In the genomic region with DNA sequence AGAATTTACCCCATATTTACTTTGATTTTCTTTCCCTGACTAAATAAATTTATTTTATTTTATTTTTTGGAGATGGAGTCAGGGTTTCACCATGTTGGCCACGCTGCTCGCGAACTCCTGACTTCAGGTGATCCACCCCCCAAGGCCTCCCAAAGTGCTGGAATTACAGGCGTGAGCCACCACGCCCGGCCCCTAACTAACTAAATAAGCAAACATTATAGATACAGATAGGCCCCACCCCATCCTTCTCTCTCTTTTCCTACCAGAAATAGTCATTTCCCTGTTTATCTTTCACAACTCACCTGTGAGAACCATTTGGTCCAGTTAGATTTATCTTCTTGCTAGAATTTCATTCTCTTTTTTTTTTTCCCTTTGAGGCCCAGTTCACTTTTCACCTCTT, we compare ENCODE assay signal across 24 cellular contexts.
"Had no signal": no experiment of that assay in that cellular context is flagged by ENCODE, and none has a peak within 500 bp of the region (broad histone marks: within the 10 kb centered on the region; RNA-seq: fewer than 3 reads in every experiment).

No MANE protein-coding gene starts in this region.

- H3K4me1 ChIP-seq: colonic mucosa, esophagus squamous epithelium, foreskin keratinocyte, gastroesophageal sphincter had no signal

- DNase-seq: colonic mucosa; cortex of kidney; dermis blood vessel endothelial cell; dorsolateral prefrontal cortex; effector CD4-positive, alpha-beta T cell; effector CD8-positive, alpha-beta T cell; effector memory CD4-positive, alpha-beta T cell; effector memory CD8-positive, alpha-beta T cell; endodermal cell; erythroblast; esophagus squamous epithelium; foreskin fibroblast; foreskin keratinocyte; foreskin melanocyte; gastrocnemius medialis; glutamatergic neuron; head of caudate nucleus; heart left ventricle; heart right ventricle had no signal

- ATAC-seq: effector memory CD8-positive, alpha-beta T cell; esophagus mucosa; foreskin keratinocyte; gastrocnemius medialis; gastroesophageal sphincter; heart left ventricle; heart right ventricle had no signal

- H3K9me3 ChIP-seq: colonic mucosa, esophagus squamous epithelium, gastrocnemius medialis, gastroesophageal sphincter, heart left ventricle, heart right ventricle had no signal

- H3K4me3 ChIP-seq: colonic mucosa, coronary artery, dorsolateral prefrontal cortex, esophagus muscularis mucosa, esophagus squamous epithelium, gastrocnemius medialis, gastroesophageal sphincter, heart left ventricle, heart right ventricle had no signal

- H3K27ac ChIP-seq: colonic mucosa, coronary artery, dorsolateral prefrontal cortex, epithelial cell of prostate, esophagus muscularis mucosa, esophagus squamous epithelium, foreskin keratinocyte, gastrocnemius medialis, gastroesophageal sphincter, heart left ventricle, heart right ventricle had no signal

- H3K36me3 ChIP-seq: colonic mucosa, esophagus muscularis mucosa, esophagus squamous epithelium, gastrocnemius medialis, gastroesophageal sphincter had no signal
